ENCODE assay signal across 8 cellular contexts in the genomic region with DNA sequence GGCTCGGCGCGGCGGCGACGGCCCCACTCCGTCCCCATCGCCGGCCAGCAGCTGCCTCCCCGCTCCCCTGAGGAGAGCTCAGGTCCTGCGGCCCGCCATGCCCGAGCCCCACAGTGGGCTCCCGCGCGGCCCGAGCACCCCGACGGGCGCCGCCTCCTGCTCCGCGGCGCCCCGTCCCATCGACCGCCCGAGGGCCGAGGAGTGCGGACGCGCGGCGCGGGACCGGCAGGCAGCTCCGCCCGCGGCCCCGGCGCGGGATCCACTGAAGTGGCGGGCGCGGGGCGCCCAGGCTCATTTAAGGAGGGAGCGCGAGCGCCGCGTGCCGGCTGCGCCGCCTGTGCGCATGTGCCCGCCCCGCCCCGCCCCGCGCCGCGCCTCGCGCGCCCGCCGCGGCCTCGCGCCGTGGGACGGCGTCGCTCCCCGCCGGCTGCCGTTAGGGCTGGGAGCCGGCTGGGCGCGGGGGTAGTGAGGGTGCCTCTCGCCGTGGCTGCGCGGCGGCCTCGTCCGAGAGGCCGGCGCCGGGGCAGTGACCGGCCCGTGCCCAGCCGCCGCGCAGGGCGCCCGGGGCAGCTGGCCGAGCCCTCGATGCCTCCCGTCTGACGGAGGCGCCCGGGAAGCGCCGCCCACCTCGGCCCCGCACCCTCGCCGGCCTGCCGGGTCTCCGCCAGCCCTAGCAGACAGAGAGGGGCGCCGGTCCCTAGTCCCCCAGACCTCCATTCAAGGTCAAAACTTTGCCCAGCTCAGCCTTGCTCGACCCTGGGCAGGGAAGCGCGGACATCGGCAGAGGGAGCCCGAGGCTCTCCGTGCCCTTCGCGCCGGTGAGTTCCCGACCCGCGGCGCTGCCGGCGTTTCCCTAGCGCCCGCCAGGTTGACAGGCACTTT. TPM values are rescaled to one million over a fixed set of nuclear protein-coding genes. Genes with fewer than 3 reads are reported as not detected.
DNase-seq lines count a peak whose midpoint lies in the region; ATAC-seq and TF ChIP-seq lines count a peak whose summit lies in the region.

Gene NETO2, minus strand, starts transcription at position 269 of the 882 bp plus-strand sequence. CDS start 333 bp downstream, outside the sequence.

- intact Hi-C loops in left ventricle myocardium superior (cut with micrococcal nuclease): loop anchor here (5.0 to 10.0 kb wide), 2 partner anchors 911 to 1013 kb away; partner anchors contain the start of gene ABCC12

- H3K27me3 ChIP-seq in rectal smooth muscle tissue (ENCODE audit: control insufficient read depth, insufficient read depth, low read length): peaks cover 8% of the 10 kb centered on the region

- H3K27ac Mint-ChIP-seq in activated naive CD8-positive, alpha-beta T cell treated with anti-CD3 and anti-CD28 coated beads, Interleukin-2, amount 50 U/mL, for 24 hours: peak within 1 kb of the TSS; percentile 43

- no peaks in the 10 kb centered on the region for H3K36me3 Mint-ChIP-seq in activated naive CD8-positive, alpha-beta T cell treated with anti-CD3 and anti-CD28 coated beads, Interleukin-2, amount 50 U/mL, for 24 hours (ENCODE audit: low read depth)

- H3K9me3 Mint-ChIP-seq in activated naive CD8-positive, alpha-beta T cell treated with anti-CD3 and anti-CD28 coated beads, Interleukin-2, amount 50 U/mL, for 24 hours: no peaks in the 10 kb centered on the region

- H3K9ac ChIP-seq in rectal smooth muscle tissue (ENCODE audit: low read length): no peak within 1 kb of the TSS

- peaks cover 33% of the 10 kb centered on the region for H3K27me3 Mint-ChIP-seq in activated naive CD8-positive, alpha-beta T cell treated with anti-CD3 and anti-CD28 coated beads, Interleukin-2, amount 50 U/mL, for 24 hours

- peak within 1 kb of the TSS; percentile 61 for H3K4me3 ChIP-seq in rectal smooth muscle tissue (ENCODE audit: low read length)

- TF ChIP-seq EP300 in Ishikawa (IDR thresholded peaks at IDR 0.05; ENCODE audit: borderline replicate concordance): no peak

- H3K27ac ChIP-seq in rectal smooth muscle tissue (ENCODE audit: low read depth, low read length): no peak within 1 kb of the TSS

- DNase-seq in GM03348 (ENCODE audit: low spot score) (peak; percentile 84), SW480 (ENCODE audit: low spot score) (peak; percentile 60), left ventricle myocardium superior (peak; percentile 78), AML-193 (lab: John Stamatoyannopoulos, UW) (no peak)
- DNase-seq in activated naive CD8-positive, alpha-beta T cell treated with anti-CD3 and anti-CD28 coated beads, Interleukin-2, amount 50 U/mL, for 24 hours: peak; percentile 61

- peaks cover 6% of the 10 kb centered on the region for H3K4me1 ChIP-seq in rectal smooth muscle tissue (ENCODE audit: control insufficient read depth, insufficient read depth, low read length)

- peak within 1 kb of the TSS; percentile 79 for H3K4me3 Mint-ChIP-seq in activated naive CD8-positive, alpha-beta T cell treated with anti-CD3 and anti-CD28 coated beads, Interleukin-2, amount 50 U/mL, for 24 hours

- H3K36me3 ChIP-seq in rectal smooth muscle tissue (ENCODE audit: control insufficient read depth, insufficient read depth, low read length): no peaks in the 10 kb centered on the region

- TF ChIP-seq RAD21 in Ishikawa (IDR thresholded peaks at IDR 0.05; ENCODE audit: low read depth): peak; percentile 45; the same call in 1 of the 2 replicates

- ATAC-seq in GM21717 (IDR thresholded peaks at IDR 0.05; ENCODE audit: unreplicated experiment) (peak; percentile 50), left ventricle myocardium superior (peak; percentile 70)
- ATAC-seq in activated naive CD8-positive, alpha-beta T cell treated with anti-CD3 and anti-CD28 coated beads, Interleukin-2, amount 50 U/mL, for 24 hours: peak; percentile 62

- peaks cover 23% of the 10 kb centered on the region for H3K4me1 Mint-ChIP-seq in activated naive CD8-positive, alpha-beta T cell treated with anti-CD3 and anti-CD28 coated beads, Interleukin-2, amount 50 U/mL, for 24 hours

TF ChIP-seq in Ishikawa, 13 proteins besides CTCF, POLR2A, EP300 and RAD21:
- TF ChIP-seq TAF1 (IDR thresholded peaks at IDR 0.05; ENCODE audit: low read depth) (peak; percentile 18; the same call in 1 of the 2 replicates), ZBTB7A (IDR thresholded peaks at IDR 0.05; ENCODE audit: low read depth) (no peak)
- TF ChIP-seq, protein P1, sequence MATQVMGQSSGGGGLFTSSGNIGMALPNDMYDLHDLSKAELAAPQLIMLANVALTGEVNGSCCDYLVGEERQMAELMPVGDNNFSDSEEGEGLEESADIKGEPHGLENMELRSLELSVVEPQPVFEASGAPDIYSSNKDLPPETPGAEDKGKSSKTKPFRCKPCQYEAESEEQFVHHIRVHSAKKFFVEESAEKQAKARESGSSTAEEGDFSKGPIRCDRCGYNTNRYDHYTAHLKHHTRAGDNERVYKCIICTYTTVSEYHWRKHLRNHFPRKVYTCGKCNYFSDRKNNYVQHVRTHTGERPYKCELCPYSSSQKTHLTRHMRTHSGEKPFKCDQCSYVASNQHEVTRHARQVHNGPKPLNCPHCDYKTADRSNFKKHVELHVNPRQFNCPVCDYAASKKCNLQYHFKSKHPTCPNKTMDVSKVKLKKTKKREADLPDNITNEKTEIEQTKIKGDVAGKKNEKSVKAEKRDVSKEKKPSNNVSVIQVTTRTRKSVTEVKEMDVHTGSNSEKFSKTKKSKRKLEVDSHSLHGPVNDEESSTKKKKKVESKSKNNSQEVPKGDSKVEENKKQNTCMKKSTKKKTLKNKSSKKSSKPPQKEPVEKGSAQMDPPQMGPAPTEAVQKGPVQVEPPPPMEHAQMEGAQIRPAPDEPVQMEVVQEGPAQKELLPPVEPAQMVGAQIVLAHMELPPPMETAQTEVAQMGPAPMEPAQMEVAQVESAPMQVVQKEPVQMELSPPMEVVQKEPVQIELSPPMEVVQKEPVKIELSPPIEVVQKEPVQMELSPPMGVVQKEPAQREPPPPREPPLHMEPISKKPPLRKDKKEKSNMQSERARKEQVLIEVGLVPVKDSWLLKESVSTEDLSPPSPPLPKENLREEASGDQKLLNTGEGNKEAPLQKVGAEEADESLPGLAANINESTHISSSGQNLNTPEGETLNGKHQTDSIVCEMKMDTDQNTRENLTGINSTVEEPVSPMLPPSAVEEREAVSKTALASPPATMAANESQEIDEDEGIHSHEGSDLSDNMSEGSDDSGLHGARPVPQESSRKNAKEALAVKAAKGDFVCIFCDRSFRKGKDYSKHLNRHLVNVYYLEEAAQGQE (IDR thresholded peaks at IDR 0.05; ENCODE audit: low read depth): no peak
- TF ChIP-seq, protein P2, sequence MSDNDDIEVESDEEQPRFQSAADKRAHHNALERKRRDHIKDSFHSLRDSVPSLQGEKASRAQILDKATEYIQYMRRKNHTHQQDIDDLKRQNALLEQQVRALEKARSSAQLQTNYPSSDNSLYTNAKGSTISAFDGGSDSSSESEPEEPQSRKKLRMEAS (IDR thresholded peaks at IDR 0.05): peak; percentile 8; the same call in 1 of the 2 replicates
TF ChIP-seq in Ishikawa: peak in this region for 2.

RNA-seq across cellular contexts. Expression of gene NETO2, which starts in this region (rescaled TPM):
- total RNA-seq in left ventricle myocardium superior: 2.3 TPM

Comparison
In these comparisons a context has a peak if more than half of its experiments do, and no peak if none do; other contexts are left out.
1. DNase-seq: peak in GM03348 (single experiment), SW480 (single experiment), activated naive CD8-positive, alpha-beta T cell treated with anti-CD3 and anti-CD28 coated beads, Interleukin-2, amount 50 U/mL, for 24 hours (single experiment) and left ventricle myocardium superior (single experiment); none in AML-193 (0 of 2).
2. Peak in every context shown above with its lines, with median percentiles within 50 percentile points of each other: ATAC-seq.